ENCODE assay signal across 31 cellular contexts in genomic region chr1:47827032-47827585, GRCh38.
"Had no signal": no experiment of that assay in that cellular context is flagged by ENCODE, and none has a peak within 500 bp of the region (broad histone marks: within the 10 kb centered on the region; RNA-seq: fewer than 3 reads in every experiment).

No MANE protein-coding gene starts in this region.

- H3K4me1 Mint-ChIP-seq: naive B cell had no signal

- H3K27ac ChIP-seq: cardiac muscle cell, colonic mucosa, heart right ventricle, parathyroid adenoma, transverse colon, VCaP had no signal

- H3K79me2 ChIP-seq: parathyroid adenoma had no signal

- H3K9me3 ChIP-seq: colonic mucosa, heart right ventricle, transverse colon had no signal

- ATAC-seq: heart right ventricle, left cardiac atrium, right cardiac atrium had no signal

- H3K4me1 ChIP-seq: colonic mucosa, parathyroid adenoma had no signal

- H3K9me3 Mint-ChIP-seq: mesothelial cell of epicardium; naive B cell; neural crest cell; T-helper 1 cell treated with Interleukin-12 subunit alpha and Interleukin-12 subunit beta and Interleukin-4 antibody, amounts not matched to agents 30 μg/mL and 1 μg/mL, for 36 hours had no signal

- H3K36me3 Mint-ChIP-seq: activated naive CD8-positive, alpha-beta T cell; mesothelial cell of epicardium; naive B cell had no signal

- H3K4me3 ChIP-seq: cardiac muscle cell, colonic mucosa, dorsolateral prefrontal cortex, heart right ventricle, transverse colon had no signal

- H3K27me3 ChIP-seq: colonic mucosa, transverse colon had no signal

- DNase-seq: activated CD4-positive, alpha-beta T cell treated with anti-CD3 and anti-CD28 coated beads for 48 hours; activated CD4-positive, alpha-beta T cell treated with anti-CD3 and anti-CD28 coated beads, Interleukin-2, amount 50 U/mL, for 48 hours; activated CD8-positive, alpha-beta memory T cell treated with anti-CD3 and anti-CD28 coated beads for 24 hours; activated effector memory CD4-positive, alpha-beta T cell treated with Interleukin-2 at 50 U/mL for 16 hours; activated naive CD4-positive, alpha-beta T cell treated with Interleukin-2 at 50 U/mL for 16 hours; anterior cingulate cortex; cerebellar nuclear complex; colonic mucosa; dorsolateral prefrontal cortex; effector memory CD4-positive, alpha-beta T cell; erythroblast; foreskin fibroblast; heart right ventricle; left cardiac atrium; naive B cell; occipital lobe; right cardiac atrium; stimulated activated CD4-positive, alpha-beta T cell treated with anti-CD3 and anti-CD28 coated beads, Interleukin-2, amount 100 ng/mL, for 48 hours; stimulated activated naive CD4-positive, alpha-beta T cell treated with Interleukin-2 at 50 U/mL for 16 hours; SW 1271; T-helper 9 cell; transverse colon had no signal

- H3K27ac Mint-ChIP-seq: activated naive CD8-positive, alpha-beta T cell; mesothelial cell of epicardium; naive B cell; T-helper 1 cell treated with Interleukin-12 subunit alpha and Interleukin-12 subunit beta and Interleukin-4 antibody, amounts not matched to agents 30 μg/mL and 1 μg/mL, for 36 hours had no signal

- H3K4me3 Mint-ChIP-seq: activated naive CD8-positive, alpha-beta T cell; mesothelial cell of epicardium; naive B cell; neural crest cell; T-helper 1 cell treated with Interleukin-12 subunit alpha and Interleukin-12 subunit beta and Interleukin-4 antibody, amounts not matched to agents 30 μg/mL and 1 μg/mL, for 36 hours had no signal

- H3K9ac ChIP-seq: parathyroid adenoma had no signal

- FAIRE-seq: TTC549, urothelium cell line had no signal

- H3K36me3 ChIP-seq: cardiac muscle cell, colonic mucosa, heart right ventricle, transverse colon had no signal

- H2AFZ ChIP-seq: parathyroid adenoma had no signal
